Comparison of ENCODE assay signal across 9 cellular contexts in the genomic region with DNA sequence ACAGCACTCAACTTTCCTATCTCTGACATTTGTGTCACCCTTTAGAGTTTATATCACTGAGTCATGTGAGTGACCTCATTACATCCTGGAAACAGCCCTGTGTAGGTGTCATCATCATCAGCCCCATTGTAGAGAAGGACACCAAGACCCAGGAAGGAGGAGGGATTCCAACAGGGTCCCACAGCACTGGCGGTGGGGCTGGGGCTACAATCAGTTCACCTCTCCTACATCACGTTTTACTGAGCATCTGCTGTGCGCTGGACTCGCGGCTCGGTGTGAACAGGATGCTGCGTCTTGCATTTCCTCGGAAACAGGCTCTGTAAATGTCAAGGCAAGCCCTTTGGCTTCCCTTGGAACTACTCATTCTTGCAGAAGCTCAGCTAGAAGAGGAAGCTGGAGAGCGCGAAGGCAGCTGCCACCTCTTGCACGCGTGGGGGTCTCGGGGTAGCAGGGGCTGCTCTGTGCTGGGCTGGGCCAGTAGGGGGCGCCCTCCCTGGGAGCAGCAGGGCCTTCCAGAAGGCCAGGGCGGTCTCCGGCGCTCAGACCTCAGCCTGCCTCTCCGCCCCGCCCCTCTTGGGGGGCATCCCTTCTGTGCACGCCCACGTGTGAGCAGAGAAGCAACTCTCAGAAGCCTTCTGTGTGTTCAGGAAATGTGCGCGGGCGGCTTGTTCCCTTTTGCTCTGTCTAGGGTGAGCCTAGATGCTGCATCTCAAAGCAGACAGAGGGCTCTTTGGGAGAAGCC. TPM values are rescaled to one million over a fixed set of nuclear protein-coding genes. Genes with fewer than 3 reads are reported as not detected.
A peak's percentile ranks its signal among the peaks of the same experiment; 100 is the strongest.
DNase-seq lines count a peak whose midpoint lies in the region; ATAC-seq, FAIRE-seq and TF ChIP-seq lines count a peak whose summit lies in the region.
"Had no signal": no experiment of that assay in that cellular context is flagged by ENCODE, and none has a peak within 500 bp of the region (broad histone marks: within the 10 kb centered on the region; RNA-seq: fewer than 3 reads in every experiment).

No MANE protein-coding gene starts in this region.

- H3K36me3 ChIP-seq in CD8-positive, alpha-beta T cell (ENCODE audit: insufficient read depth, low read length): no peaks in the 10 kb centered on the region
- H3K36me3 ChIP-seq in vagina: no peaks in the 10 kb centered on the region

- CTCF ChIA-PET in CD8-positive, alpha-beta T cell (lab: Charles Lee): interaction anchor here (0.6 to 2.3 kb wide), 3 partner anchors 9 to 854 kb away, joined by 3 to 7 read pairs (median 4); no protein-coding TSS in a partner anchor
- CTCF ChIA-PET in activated CD4-positive, alpha-beta memory T cell treated with anti-CD3 and anti-CD28 coated beads, Interleukin-2, amount 10 ng/mL, durations not matched to agents 7 days and 5 days (lab: Charles Lee): no interaction called here

- TF ChIP-seq POLR2A in vagina (IDR thresholded peaks at IDR 0.05): no peak

- no peaks in the 10 kb centered on the region for H3K27me3 ChIP-seq in CD8-positive, alpha-beta T cell (ENCODE audit: insufficient read depth, low read length)
- no peaks in the 10 kb centered on the region for H3K27me3 ChIP-seq in vagina

- peaks cover 6% of the 10 kb centered on the region for H3K4me1 ChIP-seq in CD8-positive, alpha-beta T cell (ENCODE audit: insufficient read depth, low read length)
- H3K4me1 ChIP-seq in vagina: peaks cover 17% of the 10 kb centered on the region

- no peak overlapping the region for H3K27ac Mint-ChIP-seq in CD8-positive, alpha-beta T cell
- peak overlapping the region; percentile 28 for H3K27ac Mint-ChIP-seq in activated CD4-positive, alpha-beta memory T cell treated with anti-CD3 and anti-CD28 coated beads, Interleukin-2, amount 10 ng/mL, durations not matched to agents 7 days and 5 days

- H3K9me3 Mint-ChIP-seq in CD8-positive, alpha-beta T cell: no peaks in the 10 kb centered on the region
- no peaks in the 10 kb centered on the region for H3K9me3 Mint-ChIP-seq in activated CD4-positive, alpha-beta memory T cell treated with anti-CD3 and anti-CD28 coated beads, Interleukin-2, amount 10 ng/mL, durations not matched to agents 7 days and 5 days
- H3K9me3 Mint-ChIP-seq: nephron had no signal

- H3K36me3 Mint-ChIP-seq in CD8-positive, alpha-beta T cell: no peaks in the 10 kb centered on the region
- no peaks in the 10 kb centered on the region for H3K36me3 Mint-ChIP-seq in activated CD4-positive, alpha-beta memory T cell treated with anti-CD3 and anti-CD28 coated beads, Interleukin-2, amount 10 ng/mL, durations not matched to agents 7 days and 5 days (ENCODE audit: low read depth)

- peak; percentile 33 for FAIRE-seq in HTR-8/SVneo (lab: Jason Lieb, UNC)

- intact Hi-C loops in CD8-positive, alpha-beta T cell (cut with DNase I, micrococcal nuclease): loop anchor here in 1 of 2 experiments (2.0 kb wide), 1 partner anchor 673 kb away; no protein-coding TSS in a partner anchor
- intact Hi-C loops in vagina (cut with DNase I): no loop called here

- no peak overlapping the region for H3K27ac ChIP-seq in CD8-positive, alpha-beta T cell (ENCODE audit: low read depth, low read length)
- no peak overlapping the region for H3K27ac ChIP-seq in vagina

- peak; percentile 43 for TF ChIP-seq CTCF in CD8-positive, alpha-beta T cell (IDR thresholded peaks at IDR 0.05)
- peak; percentile 26 for TF ChIP-seq CTCF in epithelial cell of esophagus (IDR thresholded peaks at IDR 0.05; ENCODE audit: insufficient read depth, low read depth, low read length, missing control alignments)
- no peak for TF ChIP-seq CTCF in vagina (IDR thresholded peaks at IDR 0.05)

- peak overlapping the region; percentile 57 for H3K4me3 Mint-ChIP-seq in CD8-positive, alpha-beta T cell
- peak overlapping the region; percentile 46 for H3K4me3 Mint-ChIP-seq in activated CD4-positive, alpha-beta memory T cell treated with anti-CD3 and anti-CD28 coated beads, Interleukin-2, amount 10 ng/mL, durations not matched to agents 7 days and 5 days

- peak in 6 of 7 experiments; percentile 24 to 66 (median 42) for DNase-seq in CD8-positive, alpha-beta T cell
- DNase-seq in HTR-8/SVneo (ENCODE audit: insufficient read length, low spot score) (no peak), epithelial cell of esophagus (ENCODE audit: low read depth) (peak; percentile 33), vagina (ENCODE audit: extremely low spot score in 2 of 2) (no peak)
- peak; percentile 43 for DNase-seq in activated CD4-positive, alpha-beta memory T cell treated with anti-CD3 and anti-CD28 coated beads, Interleukin-2, amount 10 ng/mL, durations not matched to agents 7 days and 5 days
- peak; percentile 53 to 57 for DNase-seq in stimulated activated CD4-positive, alpha-beta T cell treated with anti-CD3 and anti-CD28 coated beads, Interleukin-1b, Interleukin-23, amount 100 ng/mL, for 4 hours (ENCODE audit: low read depth in 2 of 2)
- DNase-seq in effector CD4-positive, alpha-beta T cell: no peak

- H3K27me3 Mint-ChIP-seq in CD8-positive, alpha-beta T cell (ENCODE audit: low read depth): peaks cover 5% of the 10 kb centered on the region
- no peaks in the 10 kb centered on the region for H3K27me3 Mint-ChIP-seq in activated CD4-positive, alpha-beta memory T cell treated with anti-CD3 and anti-CD28 coated beads, Interleukin-2, amount 10 ng/mL, durations not matched to agents 7 days and 5 days

- POLR2A ChIA-PET in CD8-positive, alpha-beta T cell (lab: Charles Lee): no interaction called here
- POLR2A ChIA-PET in activated CD4-positive, alpha-beta memory T cell treated with anti-CD3 and anti-CD28 coated beads, Interleukin-2, amount 10 ng/mL, durations not matched to agents 7 days and 5 days (lab: Charles Lee): no interaction called here

- peaks cover 18% of the 10 kb centered on the region for H3K4me1 Mint-ChIP-seq in CD8-positive, alpha-beta T cell (ENCODE audit: low read depth)
- H3K4me1 Mint-ChIP-seq in activated CD4-positive, alpha-beta memory T cell treated with anti-CD3 and anti-CD28 coated beads, Interleukin-2, amount 10 ng/mL, durations not matched to agents 7 days and 5 days: peaks cover 9% of the 10 kb centered on the region

- ATAC-seq in CD8-positive, alpha-beta T cell: peak; percentile 74
- peak; percentile 70 for ATAC-seq in GM21390 (IDR thresholded peaks at IDR 0.05; ENCODE audit: unreplicated experiment)

- H3K9me3 ChIP-seq in CD8-positive, alpha-beta T cell (ENCODE audit: low read length): no peaks in the 10 kb centered on the region
- no peaks in the 10 kb centered on the region for H3K9me3 ChIP-seq in vagina

- H3K4me3 ChIP-seq in CD8-positive, alpha-beta T cell (ENCODE audit: low read depth, low read length): peak overlapping the region; percentile 28
- H3K4me3 ChIP-seq in epithelial cell of esophagus (ENCODE audit: low read length) (no peak overlapping the region), vagina (no peak overlapping the region)

RNA-seq across cellular contexts. Expression of gene REELD1, which starts 29.0 kb away (rescaled TPM):
- total RNA-seq in CD8-positive, alpha-beta T cell: under 1 TPM; 0.38 to 1.00 TPM
- not detected for total RNA-seq in activated CD4-positive, alpha-beta memory T cell treated with anti-CD3 and anti-CD28 coated beads, Interleukin-2, amount 10 ng/mL, durations not matched to agents 7 days and 5 days
- 0.74 TPM for total RNA-seq in vagina

Comparison
In these comparisons a context has a peak if more than half of its experiments do, and no peak if none do; other contexts are left out.
1. DNase-seq: peak in CD8-positive, alpha-beta T cell (6 of 7), activated CD4-positive, alpha-beta memory T cell treated with anti-CD3 and anti-CD28 coated beads, Interleukin-2, amount 10 ng/mL, durations not matched to agents 7 days and 5 days (single experiment), epithelial cell of esophagus (single experiment) and stimulated activated CD4-positive, alpha-beta T cell treated with anti-CD3 and anti-CD28 coated beads, Interleukin-1b, Interleukin-23, amount 100 ng/mL, for 4 hours (2 of 2); none in HTR-8/SVneo (single experiment), effector CD4-positive, alpha-beta T cell (single experiment) and vagina (0 of 2).
2. CTCF ChIP-seq: peak in CD8-positive, alpha-beta T cell (single experiment) and epithelial cell of esophagus (single experiment); none in vagina (0 of 3).